In genomic region chr1:150165622-150166612, GRCh38 we compare ENCODE assay signal across 1 cellular context.
A peak's percentile ranks its signal among the peaks of the same experiment; 100 is the strongest.
TF ChIP-seq lines count a peak whose summit lies in the region.

No MANE protein-coding gene starts in this region.

TF ChIP-seq in K562, 482 proteins besides CTCF, POLR2A, EP300 and RAD21 (continued from another document and continues in another):
- TF ChIP-seq ZNF592 (IDR thresholded peaks at IDR 0.05) (peak; percentile 46), MTA3 (IDR thresholded peaks at IDR 0.05; ENCODE audit: borderline replicate concordance) (no peak), VEZF1 (CRISPR knock-in tag; IDR thresholded peaks at IDR 0.05) (no peak), PTRF (tag; IDR thresholded peaks at IDR 0.05) (no peak), IRF9 (tag; IDR thresholded peaks at IDR 0.05) (no peak), SMAD3 (CRISPR knock-in tag; conservative IDR thresholded peaks at IDR 0.05) (no peak), DLX4 (CRISPR knock-in tag; IDR thresholded peaks at IDR 0.05) (no peak), MEIS2 (IDR thresholded peaks at IDR 0.05; ENCODE audit: partially characterized antibody) (no peak), ZNF75A (CRISPR knock-in tag; IDR thresholded peaks at IDR 0.05) (no peak), ZC3H8 (IDR thresholded peaks at IDR 0.05) (no peak), SMAD1 (IDR thresholded peaks at IDR 0.05; ENCODE audit: low read depth, low read length, partially characterized antibody) (no peak), ZNF407 (IDR thresholded peaks at IDR 0.05; ENCODE audit: low read depth) (no peak), CEBPB (tag; IDR thresholded peaks at IDR 0.05) (no peak), CGGBP1 (CRISPR knock-in tag; IDR thresholded peaks at IDR 0.05) (no peak), ZNF354B (CRISPR knock-in tag; IDR thresholded peaks at IDR 0.05) (no peak), ZNF124 (CRISPR knock-in tag; IDR thresholded peaks at IDR 0.05) (no peak), MCM5 (IDR thresholded peaks at IDR 0.05; ENCODE audit: low read depth) (no peak), MEF2A (IDR thresholded peaks at IDR 0.05; ENCODE audit: control insufficient read depth, low read depth, low read length) (0 out of 2 replicates have a peak, but pooled peaks have one; percentile 13), NFRKB (IDR thresholded peaks at IDR 0.05; ENCODE audit: low read depth) (no peak), ARID2 (IDR thresholded peaks at IDR 0.05) (peak; percentile 86), MITF (IDR thresholded peaks at IDR 0.05) (no peak), ZNF79 (CRISPR knock-in tag; IDR thresholded peaks at IDR 0.05; ENCODE audit: low read depth) (no peak), PHF20 (IDR thresholded peaks at IDR 0.05; ENCODE audit: partially characterized antibody) (peak; percentile 39), TFE3 (CRISPR knock-in tag; IDR thresholded peaks at IDR 0.05) (no peak), ZNF57 (CRISPR knock-in tag; IDR thresholded peaks at IDR 0.05) (no peak), THRB (CRISPR knock-in tag; conservative IDR thresholded peaks at IDR 0.05) (no peak), ZNF277 (CRISPR knock-in tag; IDR thresholded peaks at IDR 0.05; ENCODE audit: borderline replicate concordance) (no peak), ZNF696 (CRISPR knock-in tag; conservative IDR thresholded peaks at IDR 0.05) (no peak), FOXJ2 (tag; IDR thresholded peaks at IDR 0.05) (no peak), ILF3 (IDR thresholded peaks at IDR 0.05; ENCODE audit: borderline replicate concordance) (no peak), GATAD2B (IDR thresholded peaks at IDR 0.05; ENCODE audit: borderline replicate concordance) (peak; percentile 13; the same call in 1 of the 2 replicates)
